ENCODE assay signal across 8 cellular contexts in the genomic region with DNA sequence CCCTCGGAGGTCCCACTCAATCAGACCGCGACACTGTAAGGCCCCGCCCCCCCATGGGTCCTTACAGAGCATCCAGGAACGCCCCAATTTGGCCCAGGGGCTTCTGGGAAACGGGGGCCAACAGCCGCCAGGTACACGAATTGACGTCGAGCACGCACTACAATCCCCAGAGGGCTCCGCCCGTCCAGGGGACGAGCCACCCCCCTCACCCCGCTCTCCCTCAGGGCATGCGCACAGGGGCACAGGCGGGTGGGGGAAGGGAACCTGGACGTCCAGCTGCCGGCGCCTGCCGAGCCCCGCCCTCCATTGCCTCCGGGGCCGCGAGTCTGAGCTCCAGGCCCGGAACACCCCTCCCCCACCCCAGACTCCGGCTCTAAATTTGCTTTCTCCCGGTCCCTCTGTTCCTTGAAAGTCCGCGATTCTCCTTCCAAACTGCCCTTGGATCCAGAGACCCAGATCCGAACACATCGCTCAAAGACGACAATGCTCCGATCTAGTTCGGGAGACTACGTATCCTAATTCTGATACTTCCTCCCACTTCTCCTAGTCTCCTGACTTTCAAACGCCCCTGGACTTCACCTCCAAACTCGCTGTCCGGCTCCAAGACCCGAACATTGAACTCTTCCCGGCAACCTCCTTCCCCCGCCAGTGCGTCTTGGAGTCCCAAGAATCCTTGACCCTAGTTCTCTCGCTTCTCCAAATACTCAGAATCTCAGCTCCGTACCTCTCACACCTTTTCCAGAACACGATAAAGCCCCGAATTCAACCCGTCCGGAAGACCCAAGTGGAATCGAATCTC. TPM values are rescaled to one million over a fixed set of nuclear protein-coding genes. Genes with fewer than 3 reads are reported as not detected.
DNase-seq lines count a peak whose midpoint lies in the region; TF ChIP-seq lines count a peak whose summit lies in the region.

No MANE protein-coding gene starts in this region.

- no peaks in the 10 kb centered on the region for H3K9me3 Mint-ChIP-seq in nephron progenitor cell
- no peaks in the 10 kb centered on the region for H3K9me3 Mint-ChIP-seq in stimulated activated naive CD8-positive, alpha-beta T cell treated with anti-CD3 and anti-CD28 coated beads, Interleukin-15, Interleukin-2, amounts not matched to agents 100 ng/mL and 50 ng/mL, for 24 hours

- peak; percentile 34; the same call in 1 of the 2 replicates for TF ChIP-seq POLR2A in Raji (IDR thresholded peaks at IDR 0.05; ENCODE audit: insufficient read depth, low read depth, low read length)

- peaks cover 4% of the 10 kb centered on the region for H3K27me3 Mint-ChIP-seq in nephron progenitor cell (ENCODE audit: low read depth, poor library complexity)
- no peaks in the 10 kb centered on the region for H3K27me3 Mint-ChIP-seq in stimulated activated naive CD8-positive, alpha-beta T cell treated with anti-CD3 and anti-CD28 coated beads, Interleukin-15, Interleukin-2, amounts not matched to agents 100 ng/mL and 50 ng/mL, for 24 hours

- no peak for TF ChIP-seq CTCF in fibroblast of the aortic adventitia (IDR thresholded peaks at IDR 0.05; ENCODE audit: insufficient read depth, low read length)
- no peak for TF ChIP-seq CTCF in nephron progenitor cell (IDR thresholded peaks at IDR 0.05)

- DNase-seq in EL (peak; percentile 100), H7 (peak; percentile 99), M059J (ENCODE audit: low read depth) (peak; percentile 98), fibroblast of the aortic adventitia (ENCODE audit: low read depth) (peak; percentile 100), nephron progenitor cell (peak; percentile 99)
- peak; percentile 100 for DNase-seq in activated effector memory CD4-positive, alpha-beta T cell treated with anti-CD3 and anti-CD28 coated beads, Interleukin-2, amount 50 U/mL, for 16 hours

- peaks cover 11% of the 10 kb centered on the region for H3K36me3 ChIP-seq in H7 (replicated peaks; ENCODE audit: control insufficient read depth, insufficient read depth, low read length)

- H3K27me3 ChIP-seq in H7 (ENCODE audit: control insufficient read depth, insufficient read depth, low read length): no peaks in the 10 kb centered on the region

- peak overlapping the region; percentile 89 for H3K4me3 ChIP-seq in H7 (ENCODE audit: insufficient read depth, low read depth, low read length)
- H3K4me3 ChIP-seq in fibroblast of the aortic adventitia (ENCODE audit: low read depth, low read length): peak overlapping the region; percentile 84

- peak overlapping the region; percentile 99 for H3K4me3 Mint-ChIP-seq in nephron progenitor cell
- H3K4me3 Mint-ChIP-seq in stimulated activated naive CD8-positive, alpha-beta T cell treated with anti-CD3 and anti-CD28 coated beads, Interleukin-15, Interleukin-2, amounts not matched to agents 100 ng/mL and 50 ng/mL, for 24 hours: peak overlapping the region; percentile 98

- peak overlapping the region; percentile 99 for H3K27ac Mint-ChIP-seq in nephron progenitor cell
- H3K27ac Mint-ChIP-seq in stimulated activated naive CD8-positive, alpha-beta T cell treated with anti-CD3 and anti-CD28 coated beads, Interleukin-15, Interleukin-2, amounts not matched to agents 100 ng/mL and 50 ng/mL, for 24 hours: peak overlapping the region; percentile 95

- H3K36me3 Mint-ChIP-seq in nephron progenitor cell (ENCODE audit: low read depth): peaks cover 19% of the 10 kb centered on the region
- H3K36me3 Mint-ChIP-seq in stimulated activated naive CD8-positive, alpha-beta T cell treated with anti-CD3 and anti-CD28 coated beads, Interleukin-15, Interleukin-2, amounts not matched to agents 100 ng/mL and 50 ng/mL, for 24 hours (ENCODE audit: low read depth): peaks cover 6% of the 10 kb centered on the region

- H3K4me1 Mint-ChIP-seq in nephron progenitor cell: peaks cover 66% of the 10 kb centered on the region
- H3K4me1 Mint-ChIP-seq in stimulated activated naive CD8-positive, alpha-beta T cell treated with anti-CD3 and anti-CD28 coated beads, Interleukin-15, Interleukin-2, amounts not matched to agents 100 ng/mL and 50 ng/mL, for 24 hours (ENCODE audit: low read depth): peaks cover 16% of the 10 kb centered on the region

RNA-seq across cellular contexts. Expression of a gene that starts 0.8 kb away (rescaled TPM):
- total RNA-seq in H7 (2014; rRNA removed; shearing (Covaris generic)): 26.0 and 29.9 TPM in 2 replicates
- 15.9 and 19.8 TPM in 2 replicates for total RNA-seq in M059J (2014; rRNA removed; shearing (Covaris generic))
- 6.2 and 24.4 TPM in 2 replicates for total RNA-seq in fibroblast of the aortic adventitia (ENCODE audit: low replicate concordance)

RNA-seq across cellular contexts. Expression of a gene that starts 17.5 kb away (rescaled TPM):
- total RNA-seq in H7 (2014; rRNA removed; shearing (Covaris generic)): 3.7 and 4.4 TPM in 2 replicates
- 20.0 and 22.0 TPM in 2 replicates for total RNA-seq in M059J (2014; rRNA removed; shearing (Covaris generic))
- total RNA-seq in fibroblast of the aortic adventitia (ENCODE audit: low replicate concordance): 13.8 and 18.2 TPM in 2 replicates

RNA-seq across cellular contexts. Expression of a gene that starts 22.2 kb away (rescaled TPM):
- total RNA-seq in H7 (2014; rRNA removed; shearing (Covaris generic)): 43.6 and 53.8 TPM in 2 replicates
- 109 and 135 TPM in 2 replicates for total RNA-seq in M059J (2014; rRNA removed; shearing (Covaris generic))
- 71.5 and 77.2 TPM in 2 replicates for total RNA-seq in fibroblast of the aortic adventitia (ENCODE audit: low replicate concordance)

RNA-seq across cellular contexts. Expression of a gene that starts 23.5 kb away (rescaled TPM):
- 0.78 and 1.1 TPM in 2 replicates for total RNA-seq in H7 (2014; rRNA removed; shearing (Covaris generic))
- 0.10 and 0.67 TPM in 2 replicates for total RNA-seq in M059J (2014; rRNA removed; shearing (Covaris generic))
- 3.5 and 9.5 TPM in 2 replicates for total RNA-seq in fibroblast of the aortic adventitia (ENCODE audit: low replicate concordance)

RNA-seq across cellular contexts. Expression of a gene that starts 30.2 kb away (rescaled TPM):
- total RNA-seq in H7 (2014; rRNA removed; shearing (Covaris generic)): 5.0 and 10.7 TPM in 2 replicates
- 2.3 and 2.6 TPM in 2 replicates for total RNA-seq in M059J (2014; rRNA removed; shearing (Covaris generic))
- 2.0 and 10.2 TPM in 2 replicates for total RNA-seq in fibroblast of the aortic adventitia (ENCODE audit: low replicate concordance)

Comparison
In these comparisons a context has a peak if more than half of its experiments do, and no peak if none do; other contexts are left out.
1. Peak in every context shown above with its lines: DNase-seq and H3K4me3 ChIP-seq.